In the genomic region with DNA sequence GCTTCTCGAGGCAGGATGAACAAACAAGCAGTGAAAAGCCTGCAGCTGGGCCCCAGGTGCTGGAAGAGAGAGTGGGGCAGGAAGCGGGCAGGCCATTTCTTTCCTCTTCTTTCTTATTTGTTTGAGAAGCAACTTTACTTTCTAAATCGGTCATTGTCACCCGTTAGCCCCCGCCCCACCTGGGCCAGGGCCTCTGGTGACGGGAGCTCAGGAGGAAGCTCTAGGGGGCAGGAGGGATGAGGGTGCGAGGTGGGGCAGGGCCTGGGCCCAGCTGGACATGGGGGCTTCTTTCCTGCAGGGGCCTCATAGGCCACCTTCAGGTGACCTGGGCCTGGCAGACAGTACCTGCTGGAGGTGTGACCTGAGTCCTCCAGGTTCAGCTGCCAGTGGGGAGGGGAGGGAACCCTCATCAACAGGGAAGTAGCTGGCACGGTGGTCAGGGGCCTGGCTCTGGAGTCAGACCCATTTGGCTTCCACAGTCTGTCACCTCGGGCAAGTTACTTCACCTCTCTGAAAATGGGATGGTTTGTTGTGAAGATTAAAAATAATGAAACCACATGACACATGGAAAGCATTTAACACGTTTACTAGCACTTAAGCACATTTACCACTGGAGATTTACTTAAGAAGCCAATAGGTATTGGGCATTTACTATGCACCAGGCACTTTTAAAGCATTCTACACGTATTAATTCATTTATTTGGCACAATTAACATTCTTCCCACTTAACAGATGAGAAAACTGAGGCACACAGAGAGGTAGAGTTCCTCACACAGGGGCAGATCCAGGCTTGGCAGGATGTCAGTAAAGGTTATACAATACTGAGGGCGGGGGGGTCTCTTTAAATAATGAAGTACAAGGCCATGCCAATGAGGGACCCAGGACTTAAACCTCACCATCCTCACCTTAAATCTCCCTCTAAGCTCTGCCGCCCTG, we compare ENCODE assay signal across 10 cellular contexts. TPM values are rescaled to one million over a fixed set of nuclear protein-coding genes. Genes with fewer than 3 reads are reported as not detected.
DNase-seq lines count a peak whose midpoint lies in the region; ATAC-seq and TF ChIP-seq lines count a peak whose summit lies in the region.
"Had no signal": no experiment of that assay in that cellular context is flagged by ENCODE, and none has a peak within 500 bp of the region (broad histone marks: within the 10 kb centered on the region; RNA-seq: fewer than 3 reads in every experiment).

No MANE protein-coding gene starts in this region.

- H3K4me2 ChIP-seq in KMS-11 = peak overlapping the region; percentile 49
- no peak overlapping the region for H3K4me2 ChIP-seq in SK-N-SH

- peak overlapping the region; percentile 55; the same call in 1 of the 2 replicates for H2AFZ ChIP-seq in KMS-11 (ENCODE audit: low read depth)
- no peak overlapping the region for H2AFZ ChIP-seq in SK-N-SH (ENCODE audit: low read depth)

- H3K79me2 ChIP-seq in KMS-11 (ENCODE audit: insufficient read depth, low read depth) (no peaks in the 10 kb centered on the region), SK-N-SH (ENCODE audit: insufficient read depth) (no peaks in the 10 kb centered on the region)

- H3K9me2 ChIP-seq in SK-N-SH = no peaks in the 10 kb centered on the region

- TF ChIP-seq CTCF in KMS-11 (conservative IDR thresholded peaks at IDR 0.05; ENCODE audit: low read depth, low read length) (no peak), SK-N-SH (IDR thresholded peaks at IDR 0.05) (no peak)

- CTCF ChIA-PET in SK-N-SH (lab: Yijun Ruan, JAX) = interaction anchor here (1.0 to 4.9 kb wide), 4 partner anchors 21 to 56 kb away, joined by 3 to 24 read pairs (median 8); no protein-coding TSS in a partner anchor

- WGBS in SK-N-SH (ENCODE audit: low lambda C conversion rate) = 76% methylated on average over 12 of the region's 13 CpGs

- H4K20me1 ChIP-seq in KMS-11 (ENCODE audit: insufficient read depth) (no peaks in the 10 kb centered on the region), SK-N-SH (ENCODE audit: insufficient read depth) (no peaks in the 10 kb centered on the region)

- H3K27me3 ChIP-seq in KMS-11 (ENCODE audit: insufficient read depth, low read depth) = no peaks in the 10 kb centered on the region
- H3K27me3 ChIP-seq in SK-N-SH (ENCODE audit: insufficient read depth) = no peaks in the 10 kb centered on the region

- POLR2A ChIA-PET in SK-N-SH (lab: Yijun Ruan, JAX) = no interaction called here

- no peak for ATAC-seq in GM18858 (IDR thresholded peaks at IDR 0.05; ENCODE audit: unreplicated experiment)
- ATAC-seq: left lung had no signal

- DNase-seq in NCI-H510A treated with DMSO at 0.1 percent for 48 hours (lab: John Stamatoyannopoulos, UW) = peak; percentile 24
- DNase-seq in NCI-H510A (lab: John Stamatoyannopoulos, UW) = no peak
- DNase-seq in activated effector memory CD4-positive, alpha-beta T cell treated with anti-CD3 and anti-CD28 coated beads, Interleukin-2, amount 50 U/mL, for 16 hours = peak; percentile 76
- peak; percentile 36 for DNase-seq in stimulated activated CD4-positive, alpha-beta T cell treated with anti-CD3 and anti-CD28 coated beads, Interleukin-4, amount 100 ng/mL, for 24 hours
- no peak for DNase-seq in nucleus accumbens (lab: John Stamatoyannopoulos, UW)
- DNase-seq in SK-N-SH = no peak
- DNase-seq: left lung, NCI-H1092 treated with DMSO at 0.1 percent for 48 hours had no signal

- H3K9ac ChIP-seq in KMS-11 (peak overlapping the region; percentile 34; the same call in 1 of the 2 replicates), SK-N-SH (no peak overlapping the region)

- no peak for TF ChIP-seq RAD21 in SK-N-SH (IDR thresholded peaks at IDR 0.05; ENCODE audit: low read length)

- H3K27ac ChIP-seq in KMS-11 (peak overlapping the region; percentile 60), SK-N-SH (ENCODE audit: low read depth in 2 of 2, low read length in 1 of 2) (no peak overlapping the region)

- no peaks in the 10 kb centered on the region for H3F3A ChIP-seq in SK-N-SH (replicated peaks; ENCODE audit: insufficient read depth)

- H3K9me3 ChIP-seq in SK-N-SH = no peaks in the 10 kb centered on the region
- H3K9me3 ChIP-seq: left lung had no signal

- TF ChIP-seq EP300 in SK-N-SH (IDR thresholded peaks at IDR 0.05; ENCODE audit: borderline replicate concordance in 1 of 2, low read depth in 1 of 2, low read length in 1 of 2) = no peak

- H3K4me3 ChIP-seq in KMS-11 (IDR thresholded peaks at IDR 0.05; ENCODE audit: insufficient read depth, low read depth, low read length) = no peak overlapping the region
- no peak overlapping the region for H3K4me3 ChIP-seq in SK-N-SH (ENCODE audit: low read depth in 2 of 2, low read length in 1 of 2)
- H3K4me3 ChIP-seq: left lung had no signal

- peaks cover 40% of the 10 kb centered on the region for H3K4me1 ChIP-seq in KMS-11 (ENCODE audit: low read depth, poor library complexity, severe bottlenecking)
- peaks cover 0 to 2% of the 10 kb centered on the region in 2 experiments; a peak in 1 of 4 replicates for H3K4me1 ChIP-seq in SK-N-SH (ENCODE audit: control insufficient read depth in 1 of 2, insufficient read depth in 2 of 2, low read depth in 1 of 2, low read length in 1 of 2)
- H3K4me1 ChIP-seq: left lung had no signal

- H3K36me3 ChIP-seq in KMS-11 (ENCODE audit: insufficient read depth) (no peaks in the 10 kb centered on the region), SK-N-SH (replicated peaks in 1 of 2; ENCODE audit: control insufficient read depth in 1 of 2, insufficient read depth in 2 of 2, low read length in 1 of 2) (no peaks in the 10 kb centered on the region)
- H3K36me3 ChIP-seq: left lung had no signal

TF ChIP-seq in SK-N-SH, 30 proteins besides CTCF, POLR2A, EP300 and RAD21:
- TF ChIP-seq RFX5 (IDR thresholded peaks at IDR 0.05; ENCODE audit: low read length) = no peak
- TF ChIP-seq RCOR1 (IDR thresholded peaks at IDR 0.05; ENCODE audit: low read length) = no peak
- TF ChIP-seq NRF1 (IDR thresholded peaks at IDR 0.05; ENCODE audit: low read depth, low read length) = no peak
- no peak for TF ChIP-seq SIN3A (IDR thresholded peaks at IDR 0.05; ENCODE audit: borderline replicate concordance, low read depth, low read length)
- no peak for TF ChIP-seq TCF12 (IDR thresholded peaks at IDR 0.05)
- TF ChIP-seq NFIC (IDR thresholded peaks at IDR 0.05; ENCODE audit: borderline replicate concordance) = no peak

RNA-seq across cellular contexts. Expression of a gene that starts 54.2 kb away (rescaled TPM):
- 394 and 504 TPM in 2 replicates for polyA plus RNA-seq in SK-N-SH (2012; rRNA removed)
- polyA plus RNA-seq in SK-N-SH (2012; cell fraction: cytosol; rRNA removed) = 247 and 268 TPM in 2 replicates
- polyA plus RNA-seq in SK-N-SH (2012; cell fraction: nucleus; rRNA removed) = 1,333 and 1,662 TPM in 2 replicates

Comparison
In these comparisons a context has a peak if more than half of its experiments do, and no peak if none do; other contexts are left out.
1. DNase-seq: peak in NCI-H510A treated with DMSO at 0.1 percent for 48 hours (single experiment), activated effector memory CD4-positive, alpha-beta T cell treated with anti-CD3 and anti-CD28 coated beads, Interleukin-2, amount 50 U/mL, for 16 hours (single experiment) and stimulated activated CD4-positive, alpha-beta T cell treated with anti-CD3 and anti-CD28 coated beads, Interleukin-4, amount 100 ng/mL, for 24 hours (single experiment); none in NCI-H510A (single experiment), nucleus accumbens (0 of 56) and SK-N-SH (single experiment).